ENCODE assay signal across 2 cellular contexts in genomic region chr16:30120340-30121105, GRCh38.
A peak's percentile ranks its signal among the peaks of the same experiment; 100 is the strongest.
TF ChIP-seq lines count a peak whose summit lies in the region.

No MANE protein-coding gene starts in this region.

TF ChIP-seq in A549, 52 proteins besides CTCF, POLR2A, EP300 and RAD21:
- TF ChIP-seq NFE2L2 (conservative IDR thresholded peaks at IDR 0.05; ENCODE audit: low read length) (no peak), RFX5 (IDR thresholded peaks at IDR 0.05) (0 out of 2 replicates have a peak, but pooled peaks have one; percentile 56), KDM1A (IDR thresholded peaks at IDR 0.05; ENCODE audit: low read depth) (no peak), FOXS1 (CRISPR knock-in tag; IDR thresholded peaks at IDR 0.05) (no peak), EHMT2 (IDR thresholded peaks at IDR 0.05; ENCODE audit: low read depth) (no peak), HOXA7 (CRISPR knock-in tag; IDR thresholded peaks at IDR 0.05) (no peak)

TF ChIP-seq in K562, 482 proteins besides CTCF, POLR2A, EP300 and RAD21:
- no peak for TF ChIP-seq DACH1 (IDR thresholded peaks at IDR 0.05; ENCODE audit: partially characterized antibody)
- 0 out of 2 replicates have a peak, but pooled peaks have one; percentile 45 for TF ChIP-seq RFX5 (IDR thresholded peaks at IDR 0.05; ENCODE audit: low read depth, low read length)
- TF ChIP-seq, protein P1, sequence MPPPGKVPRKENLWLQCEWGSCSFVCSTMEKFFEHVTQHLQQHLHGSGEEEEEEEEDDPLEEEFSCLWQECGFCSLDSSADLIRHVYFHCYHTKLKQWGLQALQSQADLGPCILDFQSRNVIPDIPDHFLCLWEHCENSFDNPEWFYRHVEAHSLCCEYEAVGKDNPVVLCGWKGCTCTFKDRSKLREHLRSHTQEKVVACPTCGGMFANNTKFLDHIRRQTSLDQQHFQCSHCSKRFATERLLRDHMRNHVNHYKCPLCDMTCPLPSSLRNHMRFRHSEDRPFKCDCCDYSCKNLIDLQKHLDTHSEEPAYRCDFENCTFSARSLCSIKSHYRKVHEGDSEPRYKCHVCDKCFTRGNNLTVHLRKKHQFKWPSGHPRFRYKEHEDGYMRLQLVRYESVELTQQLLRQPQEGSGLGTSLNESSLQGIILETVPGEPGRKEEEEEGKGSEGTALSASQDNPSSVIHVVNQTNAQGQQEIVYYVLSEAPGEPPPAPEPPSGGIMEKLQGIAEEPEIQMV (tag; conservative IDR thresholded peaks at IDR 0.05; ENCODE audit: low read depth): no peak
- no peak for TF ChIP-seq BCOR (IDR thresholded peaks at IDR 0.05)
- TF ChIP-seq CREB1 (IDR thresholded peaks at IDR 0.05): no peak
- no peak for TF ChIP-seq CREB1 (CRISPR knock-in tag; IDR thresholded peaks at IDR 0.05)
- no peak for TF ChIP-seq NFXL1 (CRISPR knock-in tag; IDR thresholded peaks at IDR 0.05)
- TF ChIP-seq NFIC (IDR thresholded peaks at IDR 0.05): no peak
- TF ChIP-seq RFX1 (IDR thresholded peaks at IDR 0.05): no peak
- no peak for TF ChIP-seq FOXP4 (CRISPR knock-in tag; IDR thresholded peaks at IDR 0.05; ENCODE audit: borderline replicate concordance)
- TF ChIP-seq RBM25 (IDR thresholded peaks at IDR 0.05; ENCODE audit: low read depth, low read length, severe bottlenecking): peak; percentile 30
- TF ChIP-seq MYBL2 (IDR thresholded peaks at IDR 0.05; ENCODE audit: low read depth): no peak
- TF ChIP-seq MYBL2 (CRISPR knock-in tag; IDR thresholded peaks at IDR 0.05; ENCODE audit: borderline replicate concordance): no peak
- no peak for TF ChIP-seq CC2D1A (IDR thresholded peaks at IDR 0.05)
- TF ChIP-seq FUS (optimal IDR thresholded peaks at IDR 0.05; ENCODE audit: low read depth, low read length): no peak
- peak; percentile 80 for TF ChIP-seq ZNF121 (CRISPR knock-in tag; conservative IDR thresholded peaks at IDR 0.05)
- no peak for TF ChIP-seq ZNF445 (CRISPR knock-in tag; IDR thresholded peaks at IDR 0.05; ENCODE audit: low read depth)
